8 cellular contexts compared by ENCODE assay signal in genomic region chr14:34059925-34060746, GRCh38.
A peak's percentile ranks its signal among the peaks of the same experiment; 100 is the strongest.
DNase-seq lines count a peak whose midpoint lies in the region; ATAC-seq and TF ChIP-seq lines count a peak whose summit lies in the region.

No MANE protein-coding gene starts in this region.

- H3K9me3 ChIP-seq in effector memory CD4-positive, alpha-beta T cell (ENCODE audit: control insufficient read depth, low read length) = no peaks in the 10 kb centered on the region
- no peaks in the 10 kb centered on the region for H3K9me3 ChIP-seq in lower lobe of right lung

- no peaks in the 10 kb centered on the region for H3K36me3 ChIP-seq in effector memory CD4-positive, alpha-beta T cell (ENCODE audit: control insufficient read depth, insufficient read depth, low read length)
- H3K36me3 ChIP-seq in lower lobe of right lung = no peaks in the 10 kb centered on the region

- no peak overlapping the region for H3K27ac ChIP-seq in effector memory CD4-positive, alpha-beta T cell (ENCODE audit: insufficient read depth, low read length, poor library complexity, severe bottlenecking)
- peak overlapping the region; percentile 72 for H3K27ac ChIP-seq in lower lobe of right lung

- H3K27me3 ChIP-seq in effector memory CD4-positive, alpha-beta T cell (replicated peaks; ENCODE audit: control insufficient read depth, insufficient read depth, low read length, poor library complexity, severe bottlenecking) = no peaks in the 10 kb centered on the region
- no peaks in the 10 kb centered on the region for H3K27me3 ChIP-seq in lower lobe of right lung (ENCODE audit: low read depth)

- ATAC-seq in lower lobe of right lung = peak; percentile 95 to 98

- H3K4me1 ChIP-seq in effector memory CD4-positive, alpha-beta T cell (ENCODE audit: control insufficient read depth, insufficient read depth, low read length, poor library complexity, severe bottlenecking) = peaks cover 3% of the 10 kb centered on the region
- H3K4me1 ChIP-seq in lower lobe of right lung = peaks cover 8% of the 10 kb centered on the region

- intact Hi-C loops in lower lobe of right lung (cut with DNase I) = no loop called here

- POLR2A ChIA-PET in HEK293T (lab: Yijun Ruan, JAX) = interaction anchor here (0.7 to 3.0 kb wide), 15 partner anchors 8 to 660 kb away, joined by 3 to 12 read pairs (median 4); partner anchors contain the start of gene EGLN3

- DNase-seq in DMS 273 (lab: John Stamatoyannopoulos, UW; ENCODE audit: unreplicated experiment) (peak; percentile 85), DMS 273 treated with DMSO at 0.1 percent for 48 hours (lab: John Stamatoyannopoulos, UW) (no peak), HEK293T (ENCODE audit: extremely low spot score) (peak; percentile 76), NCI-H2029 (lab: John Stamatoyannopoulos, UW) (peak; percentile 92), lower lobe of right lung (peak; percentile 80)
- DNase-seq in activated CD4-positive, alpha-beta T cell treated with anti-CD3 and anti-CD28 coated beads, Interleukin-2, amount 50 U/mL, for 1 hour = peak; percentile 44
- peak; percentile 2 to 34 (median 16) for DNase-seq in effector memory CD4-positive, alpha-beta T cell
- peak; percentile 37 to 53 for DNase-seq in stimulated activated CD4-positive, alpha-beta T cell treated with anti-CD3 and anti-CD28 coated beads, Interleukin-4, amount 100 ng/mL, for 4 hours

- TF ChIP-seq CTCF in lower lobe of right lung (IDR thresholded peaks at IDR 0.05) = peak; percentile 36

- CTCF ChIA-PET in HEK293T (lab: Yijun Ruan, JAX) = interaction anchor here (0.6 to 1.1 kb wide), 3 partner anchors 8 to 1031 kb away, joined by 3 to 9 read pairs (median 4); no protein-coding TSS in a partner anchor

- peak overlapping the region; percentile 61 for H3K4me3 ChIP-seq in effector memory CD4-positive, alpha-beta T cell (ENCODE audit: insufficient read depth, low read depth, low read length, poor library complexity, severe bottlenecking)
- peak overlapping the region; percentile 70 for H3K4me3 ChIP-seq in lower lobe of right lung

TF ChIP-seq in HEK293T, 16 proteins besides CTCF, POLR2A, EP300 and RAD21:
- TF ChIP-seq BHLHE40 (IDR thresholded peaks at IDR 0.05; ENCODE audit: borderline replicate concordance) (no peak), ELF4 (IDR thresholded peaks at IDR 0.05) (peak; percentile 42), L3MBTL2 (conservative IDR thresholded peaks at IDR 0.05) (peak; percentile 58), CTBP1 (IDR thresholded peaks at IDR 0.05; ENCODE audit: borderline replicate concordance) (no peak), LEF1 (IDR thresholded peaks at IDR 0.05; ENCODE audit: borderline replicate concordance) (no peak), ZNF384 (IDR thresholded peaks at IDR 0.05) (no peak), ARNT (IDR thresholded peaks at IDR 0.05) (no peak), PKNOX1 (IDR thresholded peaks at IDR 0.05) (peak; percentile 14; the same call in 1 of the 2 replicates), FOXM1 (IDR thresholded peaks at IDR 0.05; ENCODE audit: borderline replicate concordance) (no peak), HDGF (IDR thresholded peaks at IDR 0.05; ENCODE audit: borderline replicate concordance) (no peak), SUZ12 (IDR thresholded peaks at IDR 0.05) (no peak), TARDBP (IDR thresholded peaks at IDR 0.05) (no peak)
TF ChIP-seq in HEK293T: peak in this region for 3.
